In the genomic region with DNA sequence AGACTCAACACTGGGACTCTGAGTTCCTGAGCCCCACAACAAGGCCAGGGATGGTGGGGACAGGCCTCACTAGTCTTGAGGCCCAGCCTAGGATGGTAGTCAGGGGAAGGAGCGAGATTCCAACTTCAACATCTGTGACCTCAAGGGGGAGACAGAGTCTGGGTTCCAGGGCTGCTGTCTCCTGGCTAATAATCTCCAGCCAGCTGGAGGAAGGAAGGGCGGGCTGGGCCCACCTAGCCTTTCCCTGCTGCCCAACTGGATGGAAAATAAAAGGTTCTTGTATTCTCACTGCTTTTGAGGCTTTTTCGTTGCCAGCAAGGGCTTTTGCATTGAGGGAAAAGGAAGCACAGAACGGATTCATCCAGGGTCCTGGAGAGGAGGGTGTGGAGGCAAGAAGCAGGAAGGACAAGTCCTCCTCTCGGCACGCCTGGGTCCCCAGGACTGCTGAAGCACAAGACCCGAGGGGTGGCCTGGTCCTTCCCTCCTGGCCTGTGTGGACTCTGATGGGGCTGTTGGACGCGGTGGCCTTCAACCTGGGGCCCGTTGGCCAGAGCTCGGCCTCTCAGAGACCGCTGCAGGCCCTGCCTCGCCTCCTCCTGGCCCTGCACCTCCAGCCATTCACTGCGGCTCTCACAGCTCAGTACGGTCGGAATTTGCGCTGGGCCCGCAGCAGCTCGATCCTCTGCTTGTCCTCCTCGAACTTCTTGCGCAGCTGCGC, we compare ENCODE assay signal across 8 cellular contexts. TPM values are rescaled to one million over a fixed set of nuclear protein-coding genes. Genes with fewer than 3 reads are reported as not detected.
DNase-seq lines count a peak whose midpoint lies in the region; ATAC-seq and TF ChIP-seq lines count a peak whose summit lies in the region.
"Not testable (repeated sequence)": the region's sequence is repeated elsewhere in the genome, so short reads cannot be mapped to it uniquely, and the experiment has no call there.

No MANE protein-coding gene starts in this region.

- not testable (repeated sequence) for H3K9ac ChIP-seq in H9 (ENCODE audit: extremely low read depth, insufficient read length, low read length)

- H3K56ac ChIP-seq in H9 (ENCODE audit: insufficient read length, low read depth, low read length), result not testable (repeated sequence)

- not testable (repeated sequence) for H3K18ac ChIP-seq in H9 (ENCODE audit: insufficient read length, low read depth, low read length)

- H2AK5ac ChIP-seq in H9 (ENCODE audit: insufficient read length, low read length), result not testable (repeated sequence)

- H3K27ac Mint-ChIP-seq in CD14-positive monocyte, result not testable (repeated sequence)
- peak overlapping the region in 2 of 3 experiments; percentile 49 to 92; a peak in 3 of 7 replicates for H3K27ac Mint-ChIP-seq in H9
- H3K27ac Mint-ChIP-seq in WTC11, result peak overlapping the region; percentile 93

- not testable (repeated sequence) for H3K23ac ChIP-seq in H9 (ENCODE audit: insufficient read length, low read depth, low read length)

- H3K27me3 ChIP-seq in H9 (ENCODE audit: insufficient read depth, low read length); left lung: not testable (repeated sequence)

- not testable (repeated sequence) for H2BK5ac ChIP-seq in H9 (ENCODE audit: insufficient read length, low read length)

- not testable (repeated sequence) for H4K5ac ChIP-seq in H9 (ENCODE audit: insufficient read length, low read depth, low read length)

- not testable (repeated sequence) for H2BK12ac ChIP-seq in H9 (ENCODE audit: insufficient read length, low read depth, low read length)

- not testable (repeated sequence) for H3K79me1 ChIP-seq in H9 (ENCODE audit: insufficient read depth, low read depth, low read length, poor library complexity, severe bottlenecking)

- H4K91ac ChIP-seq in H9 (ENCODE audit: insufficient read length, low read depth, low read length), result not testable (repeated sequence)

- intact Hi-C loops in CD14-positive monocyte (cut with micrococcal nuclease), result loop anchor here in 1 of 2 donors (10.0 kb wide), 1 partner anchor 58 kb away; no protein-coding TSS in a partner anchor
- intact Hi-C loops in head of caudate nucleus (cut with DNase I); left lung (cut with DNase I): not testable (repeated sequence)

- not testable (repeated sequence) for H3K4me1 Mint-ChIP-seq in CD14-positive monocyte
- H3K4me1 Mint-ChIP-seq in H9 (peaks cover 17 to 31% of the 10 kb centered on the region in 2 experiments), WTC11 (peaks cover 43% of the 10 kb centered on the region)

- H3K4me1 ChIP-seq in H9 (ENCODE audit: insufficient read depth, low read length); left lung: not testable (repeated sequence)

- peak; percentile 44 for DNase-seq in CD14-positive monocyte (ENCODE audit: low spot score)
- peak; percentile 66 for DNase-seq in H9
- DNase-seq in NCI-H2227 treated with DMSO at 0.1 percent for 48 hours (lab: John Stamatoyannopoulos, UW), result peak; percentile 19
- peak; percentile 67 for DNase-seq in WTC11 (ENCODE audit: low spot score)
- DNase-seq in choroid plexus epithelial cell (ENCODE audit: low read depth), result peak; percentile 58
- peak in 22 of 42 donors; percentile 13 to 68 (median 47) for DNase-seq in head of caudate nucleus
- DNase-seq in left lung, result not testable (repeated sequence)
- DNase-seq in retina, result peak; percentile 36

- H3K14ac ChIP-seq in H9 (ENCODE audit: insufficient read depth, low read length), result not testable (repeated sequence)

- not testable (repeated sequence) for H3K79me2 ChIP-seq in H9 (ENCODE audit: insufficient read depth, low read length)

- not testable (repeated sequence) for H3K4me2 ChIP-seq in H9 (ENCODE audit: insufficient read depth, insufficient read length, low read length)

- CTCF ChIA-PET in WTC11 (lab: Charles Lee), result interaction anchor here (0.6 to 1.8 kb wide), 12 partner anchors 14 to 101 kb away, joined by 3 to 15 read pairs (median 5); a partner anchor contains a TSS

- H3K23me2 ChIP-seq in H9 (ENCODE audit: insufficient read length, low read depth, low read length, poor library complexity, severe bottlenecking), result not testable (repeated sequence)

- POLR2A ChIA-PET in WTC11 (lab: Charles Lee), result not testable (repeated sequence)

- H2BK20ac ChIP-seq in H9 (ENCODE audit: low read depth, low read length, poor library complexity, severe bottlenecking), result not testable (repeated sequence)

- ATAC-seq in WTC11 (peak; percentile 31), left lung (peak; percentile 56)

- H2BK15ac ChIP-seq in H9 (ENCODE audit: low read depth, low read length), result not testable (repeated sequence)

- not testable (repeated sequence) for H4K20me1 ChIP-seq in H9 (ENCODE audit: control insufficient read depth, insufficient read depth, insufficient read length)

- H4K8ac ChIP-seq in H9 (replicated peaks; ENCODE audit: insufficient read length, low read depth, low read length), result not testable (repeated sequence)

- H3T11ph ChIP-seq in H9 (ENCODE audit: low read length), result not testable (repeated sequence)

- not testable (repeated sequence) for H2BK120ac ChIP-seq in H9 (ENCODE audit: low read depth, low read length, poor library complexity, severe bottlenecking)

- not testable (repeated sequence) for H3K27me3 Mint-ChIP-seq in CD14-positive monocyte (ENCODE audit: low read depth in 3 of 3); H9 (ENCODE audit: low read depth); WTC11 (ENCODE audit: low read depth)

- WGBS in H9 (ENCODE audit: extremely low coverage, insufficient read length, low lambda C conversion rate), result no CpG with 5 or more reads among the region's 22 CpGs

- H3K4me3 ChIP-seq in choroid plexus epithelial cell (ENCODE audit: low read depth, low read length); left lung: not testable (repeated sequence)

- H2AFZ ChIP-seq in H9 (ENCODE audit: low read length), result not testable (repeated sequence)

- H3K4me3 Mint-ChIP-seq in CD14-positive monocyte, result not testable (repeated sequence)
- peak overlapping the region in 1 of 2 experiments; percentile 23; a peak in 2 of 5 replicates for H3K4me3 Mint-ChIP-seq in H9
- peak overlapping the region; percentile 18; the same call in 1 of the 2 replicates for H3K4me3 Mint-ChIP-seq in WTC11

- H3K36me3 ChIP-seq in left lung, result peaks cover 0 to 61% of the 10 kb centered on the region in 2 donors

- H3K9me3 Mint-ChIP-seq in CD14-positive monocyte, H9, WTC11: not testable (repeated sequence)

- H3K9me3 ChIP-seq in H9 (ENCODE audit: control insufficient read depth, low read depth, low read length); left lung: not testable (repeated sequence)

- not testable (repeated sequence) for H3K4ac ChIP-seq in H9 (ENCODE audit: low read depth, low read length)

- TF ChIP-seq CTCF in CD14-positive monocyte (IDR thresholded peaks at IDR 0.05) (peak; percentile 20), H9 (conservative IDR thresholded peaks at IDR 0.05) (peak; percentile 61), WTC11 (IDR thresholded peaks at IDR 0.05) (peak; percentile 19; the same call in 1 of the 2 replicates), choroid plexus epithelial cell (conservative IDR thresholded peaks at IDR 0.05; ENCODE audit: low read depth, low read length) (peak; percentile 42)
- not testable (repeated sequence) for TF ChIP-seq CTCF in left lung (IDR thresholded peaks at IDR 0.05)

- H3K36me3 Mint-ChIP-seq in CD14-positive monocyte (peaks cover 42 to 48% of the 10 kb centered on the region in 2 donors), H9 (ENCODE audit: insufficient read depth in 1 of 3, low read depth in 3 of 3) (peaks cover 25 to 59% (median 42%) of the 10 kb centered on the region in 3 experiments), WTC11 (peaks cover 27% of the 10 kb centered on the region)

- not testable (repeated sequence) for H3K27ac ChIP-seq in H9 (ENCODE audit: insufficient read length, low read depth, low read length); left lung

TF ChIP-seq in WTC11, 78 proteins besides CTCF, POLR2A, EP300 and RAD21:
- TF ChIP-seq ZNF416 (CRISPR knock-in tag; IDR thresholded peaks at IDR 0.05) (0 out of 2 replicates have a peak, but pooled peaks have one; percentile 25), ZNF121 (CRISPR knock-in tag; IDR thresholded peaks at IDR 0.05) (peak; percentile 21; the same call in 1 of the 2 replicates)
TF ChIP-seq in WTC11: peak in this region for 2; not testable (repeated sequence) for 76.

RNA-seq across cellular contexts. Expression of a gene that starts 7.2 kb away (rescaled TPM):
- polyA plus RNA-seq in CD14-positive monocyte, result 10 to 100 TPM; 29.1 to 59.9 TPM
- total RNA-seq in H9 (2021) (99.3 and 101 TPM in 2 replicates), WTC11 (2021) (72.9 to 95.0 TPM (median 76.5 TPM) in 3 replicates), left lung (10 to 100 TPM; 37.0 to 57.1 TPM)

RNA-seq across cellular contexts. Expression of a gene that starts 41.3 kb away (rescaled TPM):
- polyA plus RNA-seq in CD14-positive monocyte, result under 1 TPM; 0.24 to 0.60 TPM
- 1.0 and 2.7 TPM in 2 replicates for total RNA-seq in H9 (2021)
- total RNA-seq in WTC11 (2021), result 0.37 to 1.1 TPM (median 0.92 TPM) in 3 replicates
- total RNA-seq in left lung, result 1 to 10 TPM; 2.1 to 3.0 TPM
